13 cellular contexts compared by ENCODE assay signal in genomic region chr2:99403524-99403923, GRCh38.
A peak's percentile ranks its signal among the peaks of the same experiment; 100 is the strongest.
DNase-seq lines count a peak whose midpoint lies in the region; ATAC-seq lines count a peak whose summit lies in the region.
"Had no signal": no experiment of that assay in that cellular context is flagged by ENCODE, and none has a peak within 500 bp of the region (broad histone marks: within the 10 kb centered on the region; RNA-seq: fewer than 3 reads in every experiment).

No MANE protein-coding gene starts in this region.

- no peaks in the 10 kb centered on the region for H3K9me3 Mint-ChIP-seq in activated naive CD4-positive, alpha-beta T cell treated with anti-CD3 and anti-CD28 coated beads for 36 hours
- H3K9me3 Mint-ChIP-seq in activated naive CD8-positive, alpha-beta T cell (ENCODE audit: low read depth), result no peaks in the 10 kb centered on the region
- H3K9me3 Mint-ChIP-seq in stimulated activated naive B cell treated with anti-CD40 and anti-IgM and Interleukin-4, amounts not matched to agents 10 μg/mL and 1 μg/mL and 100 μg/mL, for 72 hours, result no peaks in the 10 kb centered on the region

- no peak for ATAC-seq in stimulated activated naive B cell treated with anti-CD40 and anti-IgM and Interleukin-4, amounts not matched to agents 10 μg/mL and 1 μg/mL and 100 μg/mL, for 72 hours (replicated peaks)

- no peak overlapping the region for H3K4me3 Mint-ChIP-seq in activated naive CD4-positive, alpha-beta T cell treated with anti-CD3 and anti-CD28 coated beads for 36 hours
- H3K4me3 Mint-ChIP-seq in activated naive CD8-positive, alpha-beta T cell, result no peak overlapping the region
- H3K4me3 Mint-ChIP-seq in stimulated activated naive B cell treated with anti-CD40 and anti-IgM and Interleukin-4, amounts not matched to agents 10 μg/mL and 1 μg/mL and 100 μg/mL, for 72 hours, result no peak overlapping the region

- DNase-seq in activated naive CD4-positive, alpha-beta T cell treated with anti-CD3 and anti-CD28 coated beads for 36 hours, result peak; percentile 19
- DNase-seq in activated naive CD4-positive, alpha-beta T cell treated with Interleukin-2 at 50 U/mL for 16 hours, result no peak
- DNase-seq in stimulated activated naive B cell treated with anti-CD40 and anti-IgM and Interleukin-4, amounts not matched to agents 10 μg/mL and 1 μg/mL and 100 μg/mL, for 72 hours, result no peak
- DNase-seq in UCSD-AML1 (lab: John Stamatoyannopoulos, UW; ENCODE audit: unreplicated experiment), result no peak
- no peak for DNase-seq in nucleus accumbens (lab: John Stamatoyannopoulos, UW)
- DNase-seq in MV-4-11 (lab: John Stamatoyannopoulos, UW), result no peak
- DNase-seq: C1 segment of cervical spinal cord; central memory CD4-positive, alpha-beta T cell; hippocampal formation; sigmoid colon had no signal

- peaks cover 25% of the 10 kb centered on the region for H3K4me1 ChIP-seq in iPS-20b (ENCODE audit: insufficient read depth, low read length)
- H3K4me1 ChIP-seq: HAP-1 had no signal

- peak overlapping the region; percentile 33; the same call in 1 of the 2 replicates for H3K4me3 ChIP-seq in iPS-20b (ENCODE audit: low read length)
- H3K4me3 ChIP-seq: HAP-1, sigmoid colon had no signal

- H3K36me3 Mint-ChIP-seq in activated naive CD4-positive, alpha-beta T cell treated with anti-CD3 and anti-CD28 coated beads for 36 hours (ENCODE audit: low read depth), result peaks cover 22% of the 10 kb centered on the region
- peaks cover 13% of the 10 kb centered on the region for H3K36me3 Mint-ChIP-seq in activated naive CD8-positive, alpha-beta T cell
- H3K36me3 Mint-ChIP-seq in stimulated activated naive B cell treated with anti-CD40 and anti-IgM and Interleukin-4, amounts not matched to agents 10 μg/mL and 1 μg/mL and 100 μg/mL, for 72 hours, result peaks cover 13 to 34% of the 10 kb centered on the region in 2 donors

- peak overlapping the region; percentile 33 for H3K27ac Mint-ChIP-seq in activated naive CD4-positive, alpha-beta T cell treated with anti-CD3 and anti-CD28 coated beads for 36 hours
- H3K27ac Mint-ChIP-seq in activated naive CD8-positive, alpha-beta T cell, result peak overlapping the region; percentile 78
- H3K27ac Mint-ChIP-seq in stimulated activated naive B cell treated with anti-CD40 and anti-IgM and Interleukin-4, amounts not matched to agents 10 μg/mL and 1 μg/mL and 100 μg/mL, for 72 hours, result peak overlapping the region; percentile 60

- no peaks in the 10 kb centered on the region for H3K27me3 ChIP-seq in iPS-20b (ENCODE audit: insufficient read depth, low read length)
- H3K27me3 ChIP-seq: sigmoid colon had no signal

- CTCF ChIA-PET in activated naive CD4-positive, alpha-beta T cell treated with anti-CD3 and anti-CD28 coated beads for 36 hours (lab: Charles Lee), result interaction anchor here (0.6 to 0.9 kb wide), 2 partner anchors 224 to 264 kb away, joined by 3 to 5 read pairs; no protein-coding TSS in a partner anchor

- H3K9me3 ChIP-seq in iPS-20b (ENCODE audit: insufficient read depth, low read depth, low read length), result no peaks in the 10 kb centered on the region
- H3K9me3 ChIP-seq: HAP-1, sigmoid colon had no signal

- peak overlapping the region; percentile 18; the same call in 1 of the 2 replicates for H3K9ac ChIP-seq in iPS-20b (ENCODE audit: low read depth, low read length)

- peak overlapping the region; percentile 11 for H3K27ac ChIP-seq in iPS-20b (ENCODE audit: low read length)
- H3K27ac ChIP-seq: sigmoid colon had no signal

- intact Hi-C loops in activated naive CD4-positive, alpha-beta T cell treated with anti-CD3 and anti-CD28 coated beads for 36 hours (cut with micrococcal nuclease), result loop anchor here (2.0 kb wide), 1 partner anchor 67 kb away; the partner anchor contains the start of genes EIF5B and TXNDC9

- H3K4me1 Mint-ChIP-seq in activated naive CD4-positive, alpha-beta T cell treated with anti-CD3 and anti-CD28 coated beads for 36 hours (ENCODE audit: low read depth), result peaks cover 8% of the 10 kb centered on the region
- H3K4me1 Mint-ChIP-seq in activated naive CD8-positive, alpha-beta T cell (ENCODE audit: low read depth), result peaks cover 22% of the 10 kb centered on the region
- peaks cover 0 to 2% of the 10 kb centered on the region in 2 donors for H3K4me1 Mint-ChIP-seq in stimulated activated naive B cell treated with anti-CD40 and anti-IgM and Interleukin-4, amounts not matched to agents 10 μg/mL and 1 μg/mL and 100 μg/mL, for 72 hours

- H3K36me3 ChIP-seq in iPS-20b (ENCODE audit: insufficient read depth, low read depth, low read length), result peaks cover 93% of the 10 kb centered on the region

- no peaks in the 10 kb centered on the region for H3K27me3 Mint-ChIP-seq in activated naive CD4-positive, alpha-beta T cell treated with anti-CD3 and anti-CD28 coated beads for 36 hours (ENCODE audit: low read depth)
- H3K27me3 Mint-ChIP-seq in activated naive CD8-positive, alpha-beta T cell, result no peaks in the 10 kb centered on the region
- no peaks in the 10 kb centered on the region for H3K27me3 Mint-ChIP-seq in stimulated activated naive B cell treated with anti-CD40 and anti-IgM and Interleukin-4, amounts not matched to agents 10 μg/mL and 1 μg/mL and 100 μg/mL, for 72 hours
